Comparison of ENCODE assay signal across 37 cellular contexts in genomic region chr4:163932504-163932903, GRCh38.
"Had no signal": no experiment of that assay in that cellular context is flagged by ENCODE, and none has a peak within 500 bp of the region (broad histone marks: within the 10 kb centered on the region; RNA-seq: fewer than 3 reads in every experiment).

No MANE protein-coding gene starts in this region.

- H3K36me3 Mint-ChIP-seq: activated naive CD4-positive, alpha-beta T cell treated with anti-CD3 and anti-CD28 coated beads, Interleukin-2, amount 50 U/mL, for 24 hours; activated naive CD4-positive, alpha-beta T cell treated with anti-CD3 and anti-CD28 coated beads, Interleukin-2, amount 50 U/mL, for 72 hours; activated naive CD8-positive, alpha-beta T cell; activated naive CD8-positive, alpha-beta T cell treated with anti-CD3 and anti-CD28 coated beads for 36 hours; activated naive CD8-positive, alpha-beta T cell treated with anti-CD3 and anti-CD28 coated beads, Interleukin-2, amount 10 ng/mL, durations not matched to agents 7 days and 5 days; brain had no signal

- H3K4me3 Mint-ChIP-seq: activated naive CD4-positive, alpha-beta T cell treated with anti-CD3 and anti-CD28 coated beads for 36 hours; activated naive CD4-positive, alpha-beta T cell treated with anti-CD3 and anti-CD28 coated beads, Interleukin-2, amount 50 U/mL, for 24 hours; activated naive CD8-positive, alpha-beta T cell; activated naive CD8-positive, alpha-beta T cell treated with anti-CD3 and anti-CD28 coated beads for 36 hours; activated naive CD8-positive, alpha-beta T cell treated with anti-CD3 and anti-CD28 coated beads, Interleukin-2, amount 10 ng/mL, durations not matched to agents 7 days and 5 days; activated naive CD8-positive, alpha-beta T cell treated with anti-CD3 and anti-CD28 coated beads, Interleukin-2, amount 50 U/mL, for 24 hours; activated T-cell treated with anti-CD3 and anti-CD28 coated beads, Interleukin-2, amount 50 U/mL, for 24 hours; activated T-cell treated with anti-CD3 and anti-CD28 coated beads, Interleukin-2, amount 50 U/mL, for 4 hours; activated T-cell treated with anti-CD3 and anti-CD28 coated beads, Interleukin-2, amount 50 U/mL, for 72 hours; activated T-helper 1 cell treated with anti-CD3 and anti-CD28 coated beads, Interleukin-12 subunit alpha, Interleukin-12 subunit beta, Interleukin-2, Interleukin-4 antibody, amounts not matched to agents 30 ng/mL and 10 ng/mL and 1 ng/mL, durations not matched to agents 14 hours and 24 hours and 36 hours; activated T-helper 17 cell treated with anti-CD3 and anti-CD28 coated beads, Interleukin-2, amount 50 U/mL, for 72 hours; brain; central memory CD8-positive, alpha-beta T cell had no signal

- H3K27me3 ChIP-seq: adrenal gland, ascending aorta, body of pancreas, brain microvascular endothelial cell, breast epithelium, cardiac muscle cell had no signal

- H3K27me3 Mint-ChIP-seq: activated naive CD4-positive, alpha-beta T cell treated with anti-CD3 and anti-CD28 coated beads, Interleukin-2, amount 50 U/mL, for 24 hours; activated naive CD8-positive, alpha-beta T cell; activated naive CD8-positive, alpha-beta T cell treated with anti-CD3 and anti-CD28 coated beads for 36 hours; activated naive CD8-positive, alpha-beta T cell treated with anti-CD3 and anti-CD28 coated beads, Interleukin-2, amount 10 ng/mL, durations not matched to agents 7 days and 5 days; activated naive CD8-positive, alpha-beta T cell treated with anti-CD3 and anti-CD28 coated beads, Interleukin-2, amount 50 U/mL, for 24 hours; activated T-cell treated with anti-CD3 and anti-CD28 coated beads, Interleukin-2, amount 50 U/mL, for 24 hours; activated T-helper 17 cell treated with anti-CD3 and anti-CD28 coated beads, Interleukin-2, amount 50 U/mL, for 72 hours; brain; central memory CD8-positive, alpha-beta T cell had no signal

- H3K4me1 Mint-ChIP-seq: activated naive CD4-positive, alpha-beta T cell treated with anti-CD3 and anti-CD28 coated beads, Interleukin-2, amount 50 U/mL, for 24 hours; activated naive CD8-positive, alpha-beta T cell treated with anti-CD3 and anti-CD28 coated beads for 36 hours; activated naive CD8-positive, alpha-beta T cell treated with anti-CD3 and anti-CD28 coated beads, Interleukin-2, amount 10 ng/mL, durations not matched to agents 7 days and 5 days; activated naive CD8-positive, alpha-beta T cell treated with anti-CD3 and anti-CD28 coated beads, Interleukin-2, amount 50 U/mL, for 24 hours; activated T-helper 17 cell treated with anti-CD3 and anti-CD28 coated beads, Interleukin-2, amount 50 U/mL, for 72 hours; brain; central memory CD8-positive, alpha-beta T cell had no signal

- H3K27ac ChIP-seq: adrenal gland, ascending aorta, body of pancreas, brain microvascular endothelial cell, breast epithelium, cardiac muscle cell had no signal

- H3K4me3 ChIP-seq: adrenal gland, ascending aorta, body of pancreas, breast epithelium, cardiac muscle cell had no signal

- H3K27ac Mint-ChIP-seq: activated naive CD4-positive, alpha-beta T cell treated with anti-CD3 and anti-CD28 coated beads for 36 hours; activated naive CD4-positive, alpha-beta T cell treated with anti-CD3 and anti-CD28 coated beads, Interleukin-2, amount 50 U/mL, for 24 hours; activated naive CD4-positive, alpha-beta T cell treated with anti-CD3 and anti-CD28 coated beads, Interleukin-2, amount 50 U/mL, for 72 hours; activated naive CD8-positive, alpha-beta T cell; activated naive CD8-positive, alpha-beta T cell treated with anti-CD3 and anti-CD28 coated beads for 36 hours; activated naive CD8-positive, alpha-beta T cell treated with anti-CD3 and anti-CD28 coated beads, Interleukin-2, amount 10 ng/mL, durations not matched to agents 7 days and 5 days; activated naive CD8-positive, alpha-beta T cell treated with anti-CD3 and anti-CD28 coated beads, Interleukin-2, amount 50 U/mL, for 24 hours; activated T-cell treated with anti-CD3 and anti-CD28 coated beads, Interleukin-2, amount 50 U/mL, for 24 hours; activated T-cell treated with anti-CD3 and anti-CD28 coated beads, Interleukin-2, amount 50 U/mL, for 72 hours; activated T-helper 1 cell treated with anti-CD3 and anti-CD28 coated beads, Interleukin-12 subunit alpha, Interleukin-12 subunit beta, Interleukin-2, Interleukin-4 antibody, amounts not matched to agents 30 ng/mL and 10 ng/mL and 1 ng/mL, durations not matched to agents 14 hours and 24 hours and 36 hours; activated T-helper 17 cell treated with anti-CD3 and anti-CD28 coated beads, Interleukin-2, amount 50 U/mL, for 72 hours; activated T-helper 2 cell treated with anti-CD3 and anti-CD28 coated beads, Interferon-gamma antibody, Interleukin-2, Interleukin-4, amounts not matched to agents 10 μg/mL and 5 μg/mL and 100 μg/mL, durations not matched to agents 14 hours and 24 hours and 36 hours; brain had no signal

- H3K4me1 ChIP-seq: adrenal gland, ascending aorta, body of pancreas, breast epithelium had no signal

- H3K9me3 Mint-ChIP-seq: activated naive CD4-positive, alpha-beta T cell treated with anti-CD3 and anti-CD28 coated beads for 36 hours; activated naive CD8-positive, alpha-beta T cell treated with anti-CD3 and anti-CD28 coated beads for 36 hours; activated naive CD8-positive, alpha-beta T cell treated with anti-CD3 and anti-CD28 coated beads, Interleukin-2, amount 50 U/mL, for 24 hours; activated T-cell treated with anti-CD3 and anti-CD28 coated beads, Interleukin-2, amount 50 U/mL, for 4 hours; activated T-helper 1 cell treated with anti-CD3 and anti-CD28 coated beads, Interleukin-12 subunit alpha, Interleukin-12 subunit beta, Interleukin-2, Interleukin-4 antibody, amounts not matched to agents 30 ng/mL and 10 ng/mL and 1 ng/mL, durations not matched to agents 14 hours and 24 hours and 36 hours; activated T-helper 2 cell treated with anti-CD3 and anti-CD28 coated beads, Interferon-gamma antibody, Interleukin-2, Interleukin-4, amounts not matched to agents 10 μg/mL and 5 μg/mL and 100 μg/mL, durations not matched to agents 14 hours and 24 hours and 36 hours had no signal

- DNase-seq: activated effector memory CD4-positive, alpha-beta T cell treated with anti-CD3 and anti-CD28 coated beads, Interleukin-2, amount 50 U/mL, for 16 hours; activated effector memory CD4-positive, alpha-beta T cell treated with Interleukin-2 at 50 U/mL for 16 hours; activated gamma-delta T cell; activated gamma-delta T cell treated with Interleukin-2 at 50 U/mL for 16 hours; activated naive CD4-positive, alpha-beta T cell; activated naive CD4-positive, alpha-beta T cell treated with anti-CD3 and anti-CD28 coated beads for 36 hours; activated naive CD4-positive, alpha-beta T cell treated with anti-CD3 and anti-CD28 coated beads, Interleukin-2, amount 50 U/mL, for 16 hours; activated naive CD4-positive, alpha-beta T cell treated with Interleukin-2 at 50 U/mL for 16 hours; activated naive CD8-positive, alpha-beta T cell treated with anti-CD3 and anti-CD28 coated beads for 36 hours; activated naive CD8-positive, alpha-beta T cell treated with anti-CD3 and anti-CD28 coated beads, Interleukin-2, amount 10 ng/mL, durations not matched to agents 7 days and 5 days; activated naive CD8-positive, alpha-beta T cell treated with anti-CD3 and anti-CD28 coated beads, Interleukin-2, amount 50 U/mL, for 24 hours; activated T-cell treated with anti-CD3 and anti-CD28 coated beads, Interleukin-2, amount 50 U/mL, for 1 hour; activated T-cell treated with anti-CD3 and anti-CD28 coated beads, Interleukin-2, amount 50 U/mL, for 24 hours; activated T-cell treated with anti-CD3 and anti-CD28 coated beads, Interleukin-2, amount 50 U/mL, for 4 hours; activated T-cell treated with anti-CD3 and anti-CD28 coated beads, Interleukin-2, amount 50 U/mL, for 48 hours; activated T-cell treated with anti-CD3 and anti-CD28 coated beads, Interleukin-2, amount 50 U/mL, for 72 hours; adrenal gland; amniotic stem cell; amygdala; anterior cingulate cortex; aorta; body of pancreas; brain microvascular endothelial cell; caudate nucleus; central memory CD4-positive, alpha-beta T cell; cerebellar nuclear complex had no signal

- ATAC-seq: activated naive CD4-positive, alpha-beta T cell treated with anti-CD3 and anti-CD28 coated beads, Interleukin-2, amount 50 U/mL, for 72 hours; activated naive CD8-positive, alpha-beta T cell treated with anti-CD3 and anti-CD28 coated beads, Interleukin-2, amount 50 U/mL, for 24 hours; activated T-cell treated with anti-CD3 and anti-CD28 coated beads, Interleukin-2, amount 50 U/mL, for 4 hours; activated T-cell treated with anti-CD3 and anti-CD28 coated beads, Interleukin-2, amount 50 U/mL, for 72 hours; activated T-helper 17 cell treated with anti-CD3 and anti-CD28 coated beads, Interleukin-2, amount 50 U/mL, for 72 hours; body of pancreas had no signal

- H3K36me3 ChIP-seq: adrenal gland, ascending aorta, brain microvascular endothelial cell, breast epithelium, cardiac muscle cell had no signal

- H3K9me3 ChIP-seq: adrenal gland, ascending aorta, body of pancreas, breast epithelium had no signal
